16 cellular contexts compared by ENCODE assay signal in genomic region chr19:39078436-39079200, GRCh38. TPM values are rescaled to one million over a fixed set of nuclear protein-coding genes. Genes with fewer than 3 reads are reported as not detected.
A peak's percentile ranks its signal among the peaks of the same experiment; 100 is the strongest.
DNase-seq lines count a peak whose midpoint lies in the region; ATAC-seq and TF ChIP-seq lines count a peak whose summit lies in the region.
"Had no signal": no experiment of that assay in that cellular context is flagged by ENCODE, and none has a peak within 500 bp of the region (broad histone marks: within the 10 kb centered on the region; RNA-seq: fewer than 3 reads in every experiment).

No MANE protein-coding gene starts in this region.

- H3K4me2 ChIP-seq in smooth muscle cell: no peak overlapping the region

- no peak overlapping the region for H3K4me3 Mint-ChIP-seq in activated CD4-positive, alpha-beta memory T cell treated with anti-CD3 and anti-CD28 coated beads, Interleukin-2, amount 10 ng/mL, durations not matched to agents 7 days and 5 days
- H3K4me3 Mint-ChIP-seq: activated CD8-positive, alpha-beta T cell treated with anti-CD3 and anti-CD28 coated beads for 36 hours; stimulated activated naive B cell treated with anti-CD40 and anti-IgM and Interleukin-4, amounts not matched to agents 10 μg/mL and 1 μg/mL and 100 μg/mL, for 72 hours had no signal

- peaks cover 12% of the 10 kb centered on the region for H3K4me1 ChIP-seq in adipocyte (ENCODE audit: control insufficient read depth, insufficient read depth, low read length)
- no peaks in the 10 kb centered on the region for H3K4me1 ChIP-seq in smooth muscle cell (ENCODE audit: low read depth)

- no peak overlapping the region for H3K27ac Mint-ChIP-seq in activated CD4-positive, alpha-beta memory T cell treated with anti-CD3 and anti-CD28 coated beads, Interleukin-2, amount 10 ng/mL, durations not matched to agents 7 days and 5 days
- H3K27ac Mint-ChIP-seq: activated CD8-positive, alpha-beta T cell treated with anti-CD3 and anti-CD28 coated beads for 36 hours; stimulated activated naive B cell treated with anti-CD40 and anti-IgM and Interleukin-4, amounts not matched to agents 10 μg/mL and 1 μg/mL and 100 μg/mL, for 72 hours had no signal

- no peaks in the 10 kb centered on the region for H3K36me3 Mint-ChIP-seq in activated CD4-positive, alpha-beta memory T cell treated with anti-CD3 and anti-CD28 coated beads, Interleukin-2, amount 10 ng/mL, durations not matched to agents 7 days and 5 days (ENCODE audit: low read depth)
- H3K36me3 Mint-ChIP-seq: stimulated activated naive B cell treated with anti-CD40 and anti-IgM and Interleukin-4, amounts not matched to agents 10 μg/mL and 1 μg/mL and 100 μg/mL, for 72 hours had no signal

- POLR2A ChIA-PET in activated CD4-positive, alpha-beta memory T cell treated with anti-CD3 and anti-CD28 coated beads, Interleukin-2, amount 10 ng/mL, durations not matched to agents 7 days and 5 days (lab: Charles Lee): no interaction called here

- DNase-seq in HCEC 1CT (peak; percentile 95), adipocyte (ENCODE audit: low read depth) (peak; percentile 92), foreskin fibroblast (peak; percentile 93 to 95), smooth muscle cell (lab: John Stamatoyannopoulos, UW; ENCODE audit: unreplicated experiment) (no peak)
- no peak for DNase-seq in activated CD4-positive, alpha-beta memory T cell treated with anti-CD3 and anti-CD28 coated beads, Interleukin-2, amount 10 ng/mL, durations not matched to agents 7 days and 5 days
- DNase-seq: activated CD8-positive, alpha-beta T cell treated with anti-CD3 and anti-CD28 coated beads for 36 hours; central memory CD4-positive, alpha-beta T cell; GDM1; left ventricle myocardium inferior; NCI-H1436; RPMI8226; sigmoid colon; stimulated activated naive B cell treated with anti-CD40 and anti-IgM and Interleukin-4, amounts not matched to agents 10 μg/mL and 1 μg/mL and 100 μg/mL, for 72 hours had no signal

- peaks cover 22% of the 10 kb centered on the region for H3K4me1 Mint-ChIP-seq in activated CD4-positive, alpha-beta memory T cell treated with anti-CD3 and anti-CD28 coated beads, Interleukin-2, amount 10 ng/mL, durations not matched to agents 7 days and 5 days

- no peak overlapping the region for H2AFZ ChIP-seq in smooth muscle cell (ENCODE audit: low read depth)

- H3K9me3 ChIP-seq in adipocyte (ENCODE audit: control insufficient read depth, low read length) (no peaks in the 10 kb centered on the region), smooth muscle cell (replicated peaks; ENCODE audit: low read depth) (no peaks in the 10 kb centered on the region)
- H3K9me3 ChIP-seq: left ventricle myocardium inferior, sigmoid colon had no signal

- TF ChIP-seq CTCF in foreskin fibroblast (IDR thresholded peaks at IDR 0.05; ENCODE audit: low read depth, low read length) (no peak), smooth muscle cell (IDR thresholded peaks at IDR 0.05; ENCODE audit: borderline replicate concordance, insufficient read depth, poor library complexity, severe bottlenecking) (no peak)

- ATAC-seq in GM21529 (IDR thresholded peaks at IDR 0.05; ENCODE audit: unreplicated experiment): no peak
- ATAC-seq in GM19023 (IDR thresholded peaks at IDR 0.05; ENCODE audit: unreplicated experiment): no peak
- ATAC-seq in GM21825 (IDR thresholded peaks at IDR 0.05; ENCODE audit: unreplicated experiment): no peak
- ATAC-seq: activated CD8-positive, alpha-beta T cell treated with anti-CD3 and anti-CD28 coated beads for 36 hours; stimulated activated naive B cell treated with anti-CD40 and anti-IgM and Interleukin-4, amounts not matched to agents 10 μg/mL and 1 μg/mL and 100 μg/mL, for 72 hours had no signal

- H3K36me3 ChIP-seq in adipocyte (ENCODE audit: control insufficient read depth, insufficient read depth, low read length, severe bottlenecking): no peaks in the 10 kb centered on the region
- no peaks in the 10 kb centered on the region for H3K36me3 ChIP-seq in smooth muscle cell (ENCODE audit: low read depth)
- H3K36me3 ChIP-seq: left ventricle myocardium inferior, sigmoid colon had no signal

- no peaks in the 10 kb centered on the region for H3K79me2 ChIP-seq in smooth muscle cell (ENCODE audit: low read depth)

- H4K20me1 ChIP-seq in smooth muscle cell (ENCODE audit: low read depth): no peaks in the 10 kb centered on the region

- H3K4me3 ChIP-seq in adipocyte (ENCODE audit: low read length): peak overlapping the region; percentile 24
- H3K4me3 ChIP-seq in foreskin fibroblast (ENCODE audit: low read depth in 1 of 2, low read length in 2 of 2): no peak overlapping the region
- H3K4me3 ChIP-seq in smooth muscle cell: no peak overlapping the region
- H3K4me3 ChIP-seq: left ventricle myocardium inferior, sigmoid colon had no signal

- no peaks in the 10 kb centered on the region for H3F3A ChIP-seq in smooth muscle cell (ENCODE audit: low read depth)

- CTCF ChIA-PET in activated CD4-positive, alpha-beta memory T cell treated with anti-CD3 and anti-CD28 coated beads, Interleukin-2, amount 10 ng/mL, durations not matched to agents 7 days and 5 days (lab: Charles Lee): interaction anchor here (1.6 kb wide), 1 partner anchor 26 kb away, joined by 3 read pairs; no protein-coding TSS in a partner anchor

- H3K9ac ChIP-seq in adipocyte (ENCODE audit: low read length): peak overlapping the region; percentile 62
- no peak overlapping the region for H3K9ac ChIP-seq in smooth muscle cell (ENCODE audit: low read depth)

- no peaks in the 10 kb centered on the region for H3K27me3 ChIP-seq in adipocyte (replicated peaks; ENCODE audit: control insufficient read depth, insufficient read depth, low read length)
- H3K27me3 ChIP-seq in smooth muscle cell (ENCODE audit: low read depth): peaks cover 33% of the 10 kb centered on the region

- peaks cover 35% of the 10 kb centered on the region for H3K27me3 Mint-ChIP-seq in activated CD4-positive, alpha-beta memory T cell treated with anti-CD3 and anti-CD28 coated beads, Interleukin-2, amount 10 ng/mL, durations not matched to agents 7 days and 5 days

- no peaks in the 10 kb centered on the region for H3K9me3 Mint-ChIP-seq in activated CD4-positive, alpha-beta memory T cell treated with anti-CD3 and anti-CD28 coated beads, Interleukin-2, amount 10 ng/mL, durations not matched to agents 7 days and 5 days
- H3K9me3 Mint-ChIP-seq: activated CD8-positive, alpha-beta T cell treated with anti-CD3 and anti-CD28 coated beads for 36 hours; stimulated activated naive B cell treated with anti-CD40 and anti-IgM and Interleukin-4, amounts not matched to agents 10 μg/mL and 1 μg/mL and 100 μg/mL, for 72 hours had no signal

- WGBS in smooth muscle cell (ENCODE audit: low lambda C conversion rate): 48% methylated on average over 7 of the region's 7 CpGs

- peak overlapping the region; percentile 64 for H3K27ac ChIP-seq in smooth muscle cell (ENCODE audit: low read depth)
- H3K27ac ChIP-seq: left ventricle myocardium inferior, sigmoid colon had no signal

RNA-seq across cellular contexts. Expression of gene ACP7, which starts 5.5 kb away (rescaled TPM):
- 0.22 and 2.2 TPM in 2 replicates for total RNA-seq in smooth muscle cell
- polyA plus RNA-seq in smooth muscle cell: not detected in 2 replicates
- total RNA-seq in activated CD4-positive, alpha-beta memory T cell treated with anti-CD3 and anti-CD28 coated beads, Interleukin-2, amount 10 ng/mL, durations not matched to agents 7 days and 5 days: not detected
- total RNA-seq: activated CD8-positive, alpha-beta T cell treated with anti-CD3 and anti-CD28 coated beads for 36 hours; left ventricle myocardium inferior; sigmoid colon had no signal
- polyA plus RNA-seq: sigmoid colon had no signal

RNA-seq across cellular contexts. Expression of gene FBXO27, which starts 46.3 kb away (rescaled TPM):
- total RNA-seq in smooth muscle cell: 1.9 and 5.3 TPM in 2 replicates
- polyA plus RNA-seq in smooth muscle cell: 2.8 and 5.4 TPM in 2 replicates
- total RNA-seq in activated CD4-positive, alpha-beta memory T cell treated with anti-CD3 and anti-CD28 coated beads, Interleukin-2, amount 10 ng/mL, durations not matched to agents 7 days and 5 days: under 1 TPM in 1 of 2 experiments, not detected in 1; 0.18 TPM

RNA-seq across cellular contexts. Expression of gene PAK4, which starts 47.0 kb away (rescaled TPM):
- total RNA-seq in smooth muscle cell: 9.7 and 11.8 TPM in 2 replicates
- polyA plus RNA-seq in smooth muscle cell: 19.1 and 19.9 TPM in 2 replicates
- total RNA-seq in activated CD4-positive, alpha-beta memory T cell treated with anti-CD3 and anti-CD28 coated beads, Interleukin-2, amount 10 ng/mL, durations not matched to agents 7 days and 5 days: 10 to 100 TPM; 16.2 to 19.6 TPM

Comparison
In these comparisons a context has a peak if more than half of its experiments do, and no peak if none do; other contexts are left out.
1. DNase-seq: peak in HCEC 1CT (single experiment), adipocyte (single experiment) and foreskin fibroblast (2 of 2); none in smooth muscle cell (single experiment) and activated CD4-positive, alpha-beta memory T cell treated with anti-CD3 and anti-CD28 coated beads, Interleukin-2, amount 10 ng/mL, durations not matched to agents 7 days and 5 days (single experiment).